9 cellular contexts compared by ENCODE assay signal in the genomic region with DNA sequence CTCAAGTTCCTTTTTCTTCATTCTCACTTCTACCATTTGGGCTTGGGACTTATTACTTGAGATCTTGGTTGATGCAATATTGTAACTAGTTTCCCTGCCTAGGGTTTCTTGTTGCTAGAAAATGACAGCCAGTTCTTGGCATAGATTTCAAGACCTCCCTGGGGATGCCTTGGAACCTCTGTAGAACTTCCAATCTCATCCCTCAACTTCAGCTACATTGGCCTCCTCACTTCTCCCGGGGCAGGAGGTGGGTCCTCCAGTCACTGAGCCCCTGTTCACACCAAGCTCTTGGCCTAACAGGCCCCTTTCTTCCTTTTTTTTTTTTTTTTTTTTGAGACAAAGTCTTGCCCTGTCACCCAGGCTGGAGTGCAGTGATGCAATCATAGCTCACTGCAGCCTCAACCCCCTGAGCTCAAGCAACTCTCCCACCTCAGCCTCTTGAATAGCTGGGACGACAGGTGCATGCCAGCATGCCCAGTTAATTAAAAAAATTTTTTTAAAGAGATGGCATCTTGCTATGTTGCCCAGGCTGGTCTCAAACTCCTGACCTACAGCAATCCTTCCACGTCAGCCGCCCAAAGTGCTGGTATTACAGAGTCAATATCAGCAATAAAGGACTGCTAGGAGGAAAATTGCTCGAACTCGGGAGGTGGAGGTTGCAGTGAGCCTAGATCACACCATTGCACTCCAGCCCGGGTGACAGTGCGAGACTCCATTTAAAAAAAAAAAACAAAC. TPM values are rescaled to one million over a fixed set of nuclear protein-coding genes. Genes with fewer than 3 reads are reported as not detected.
DNase-seq lines count a peak whose midpoint lies in the region; ATAC-seq and TF ChIP-seq lines count a peak whose summit lies in the region.
"Had no signal": no experiment of that assay in that cellular context is flagged by ENCODE, and none has a peak within 500 bp of the region (broad histone marks: within the 10 kb centered on the region; RNA-seq: fewer than 3 reads in every experiment).

No MANE protein-coding gene starts in this region.

- peak overlapping the region in 1 of 2 donors; percentile 19 for H3K4me3 Mint-ChIP-seq in CD14-positive monocyte

- TF ChIP-seq CTCF in CD14-positive monocyte (IDR thresholded peaks at IDR 0.05) (no peak), RWPE1 (conservative IDR thresholded peaks at IDR 0.05; ENCODE audit: low read depth) (no peak)

- H3K27me3 Mint-ChIP-seq in CD14-positive monocyte (ENCODE audit: low read depth in 3 of 3), result no peaks in the 10 kb centered on the region

- H3K27ac ChIP-seq in RWPE1, result peak overlapping the region; percentile 83

- peak; percentile 63 for ATAC-seq in sciatic nerve
- ATAC-seq in HG03432 (IDR thresholded peaks at IDR 0.05; ENCODE audit: unreplicated experiment), result no peak

- POLR2A ChIA-PET in RWPE1 (lab: Yijun Ruan, JAX; ENCODE audit: low non-redundant PET) (interaction anchor here (0.7 kb wide), 1 partner anchor 877 kb away, joined by 3 read pairs; no protein-coding TSS in a partner anchor), HEK293T (lab: Yijun Ruan, JAX) (interaction anchor here (1.0 kb wide), 1 partner anchor 8 kb away, joined by 4 read pairs; no protein-coding TSS in a partner anchor)

- H3K36me3 Mint-ChIP-seq in CD14-positive monocyte, result peaks cover 0 to 10% of the 10 kb centered on the region in 2 donors

- DNase-seq in CD14-positive monocyte (ENCODE audit: low spot score) (peak; percentile 57), RWPE1 (ENCODE audit: low spot score) (no peak), fibroblast of peridontal ligament (ENCODE audit: extremely low read depth) (peak; percentile 67), sciatic nerve (ENCODE audit: low spot score) (no peak), NCI-H146 treated with DMSO at 0.1 percent for 48 hours (lab: John Stamatoyannopoulos, UW; ENCODE audit: unreplicated experiment) (no peak), NK-92 (lab: John Stamatoyannopoulos, UW; ENCODE audit: unreplicated experiment) (no peak), HEK293T (ENCODE audit: extremely low spot score) (no peak)
- DNase-seq: T-helper 9 cell had no signal

- H3K4me1 Mint-ChIP-seq in CD14-positive monocyte, result peaks cover 75% of the 10 kb centered on the region

- H3K9me3 Mint-ChIP-seq in CD14-positive monocyte, result peaks cover 0 to 1% (median 0%) of the 10 kb centered on the region in 7 donors

- H3K27ac Mint-ChIP-seq in CD14-positive monocyte, result peak overlapping the region; percentile 94 to 100 (median 99)

- CTCF ChIA-PET in RWPE1 (lab: Yijun Ruan, JAX), result interaction anchor here (0.6 to 1.8 kb wide), 14 partner anchors 9 to 1568 kb away, joined by 3 to 9 read pairs (median 3); partner anchors contain the start of gene BACH1
- CTCF ChIA-PET in HEK293T (lab: Yijun Ruan, JAX), result interaction anchor here (0.6 to 2.3 kb wide), 16 partner anchors 8 to 449 kb away, joined by 3 to 19 read pairs (median 4); no protein-coding TSS in a partner anchor

- intact Hi-C loops in CD14-positive monocyte (cut with micrococcal nuclease) (loop anchor here (1.0 to 5.0 kb wide), 5 partner anchors 34 to 136 kb away; partner anchors contain the start of gene BACH1 (in 1 of the 2)), sciatic nerve (cut with DNase I) (loop anchor here (5.0 kb wide), 1 partner anchor 209 kb away; no protein-coding TSS in a partner anchor)

TF ChIP-seq in HEK293T, 16 proteins besides CTCF, POLR2A, EP300 and RAD21:
- TF ChIP-seq ELF4 (IDR thresholded peaks at IDR 0.05) (no peak), BHLHE40 (IDR thresholded peaks at IDR 0.05; ENCODE audit: borderline replicate concordance) (no peak), SP1 (IDR thresholded peaks at IDR 0.05) (no peak), LEF1 (IDR thresholded peaks at IDR 0.05; ENCODE audit: borderline replicate concordance) (no peak), NFRKB (IDR thresholded peaks at IDR 0.05) (no peak), L3MBTL2 (conservative IDR thresholded peaks at IDR 0.05) (no peak), ZNF384 (IDR thresholded peaks at IDR 0.05) (no peak), CTBP1 (IDR thresholded peaks at IDR 0.05; ENCODE audit: borderline replicate concordance) (no peak), ARNT (IDR thresholded peaks at IDR 0.05) (no peak), FOXA1 (IDR thresholded peaks at IDR 0.05) (no peak), TARDBP (IDR thresholded peaks at IDR 0.05) (no peak), SUZ12 (IDR thresholded peaks at IDR 0.05) (no peak), HDGF (IDR thresholded peaks at IDR 0.05; ENCODE audit: borderline replicate concordance) (no peak), FOXK2 (IDR thresholded peaks at IDR 0.05) (no peak), FOXM1 (IDR thresholded peaks at IDR 0.05; ENCODE audit: borderline replicate concordance) (no peak)
- TF ChIP-seq, protein P1, sequence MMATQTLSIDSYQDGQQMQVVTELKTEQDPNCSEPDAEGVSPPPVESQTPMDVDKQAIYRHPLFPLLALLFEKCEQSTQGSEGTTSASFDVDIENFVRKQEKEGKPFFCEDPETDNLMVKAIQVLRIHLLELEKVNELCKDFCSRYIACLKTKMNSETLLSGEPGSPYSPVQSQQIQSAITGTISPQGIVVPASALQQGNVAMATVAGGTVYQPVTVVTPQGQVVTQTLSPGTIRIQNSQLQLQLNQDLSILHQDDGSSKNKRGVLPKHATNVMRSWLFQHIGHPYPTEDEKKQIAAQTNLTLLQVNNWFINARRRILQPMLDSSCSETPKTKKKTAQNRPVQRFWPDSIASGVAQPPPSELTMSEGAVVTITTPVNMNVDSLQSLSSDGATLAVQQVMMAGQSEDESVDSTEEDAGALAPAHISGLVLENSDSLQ (IDR thresholded peaks at IDR 0.05), result no peak

RNA-seq across cellular contexts. Expression of gene MAP3K7CL, which starts 33.1 kb away (rescaled TPM):
- polyA plus RNA-seq in CD14-positive monocyte, result 10 to 100 TPM; 14.6 to 15.8 TPM
- 5.7 TPM for total RNA-seq in sciatic nerve

Comparison
In these comparisons a context has a peak if more than half of its experiments do, and no peak if none do; other contexts are left out.
1. DNase-seq: peak in CD14-positive monocyte (single experiment) and fibroblast of peridontal ligament (single experiment); none in RWPE1 (single experiment), sciatic nerve (single experiment), NCI-H146 treated with DMSO at 0.1 percent for 48 hours (single experiment), NK-92 (single experiment) and HEK293T (single experiment).